In genomic region chr4:40613456-40613855, GRCh38 we compare ENCODE assay signal across 22 cellular contexts. TPM values are rescaled to one million over a fixed set of nuclear protein-coding genes. Genes with fewer than 3 reads are reported as not detected.
DNase-seq lines count a peak whose midpoint lies in the region; ATAC-seq and TF ChIP-seq lines count a peak whose summit lies in the region.
"Had no signal": no experiment of that assay in that cellular context is flagged by ENCODE, and none has a peak within 500 bp of the region (broad histone marks: within the 10 kb centered on the region; RNA-seq: fewer than 3 reads in every experiment).

No MANE protein-coding gene starts in this region.

- POLR2A ChIA-PET in SK-N-SH (lab: Yijun Ruan, JAX), result no interaction called here

- CTCF ChIA-PET in SK-N-SH (lab: Yijun Ruan, JAX), result no interaction called here

- H3F3A ChIP-seq in GM23338 (replicated peaks; ENCODE audit: low read depth) (no peaks in the 10 kb centered on the region; the same call in 1 of the 2 replicates), SK-N-SH (replicated peaks; ENCODE audit: insufficient read depth) (peaks cover 12% of the 10 kb centered on the region)

- peaks cover 31% of the 10 kb centered on the region for H3K4me1 ChIP-seq in GM23338 (ENCODE audit: insufficient read depth)
- no peaks in the 10 kb centered on the region for H3K4me1 ChIP-seq in SK-N-SH (ENCODE audit: control insufficient read depth in 1 of 2, insufficient read depth in 2 of 2, low read depth in 1 of 2, low read length in 1 of 2)
- no peaks in the 10 kb centered on the region for H3K4me1 ChIP-seq in tibial artery
- H3K4me1 ChIP-seq: ascending aorta had no signal

- H3K4me3 ChIP-seq in GM23338, result no peak overlapping the region
- H3K4me3 ChIP-seq in SK-N-SH (ENCODE audit: low read depth in 2 of 2, low read length in 1 of 2), result no peak overlapping the region
- no peak overlapping the region for H3K4me3 ChIP-seq in fibroblast of the aortic adventitia (ENCODE audit: low read depth, low read length)
- H3K4me3 ChIP-seq in tibial artery, result no peak overlapping the region
- no peak overlapping the region for H3K4me3 ChIP-seq in MG63
- H3K4me3 ChIP-seq: ascending aorta, suprapubic skin had no signal

- peaks cover 27% of the 10 kb centered on the region; the same call in 2 of the 3 replicates for H3K36me3 Mint-ChIP-seq in GM23338 (ENCODE audit: low read depth)
- peaks cover 17% of the 10 kb centered on the region for H3K36me3 Mint-ChIP-seq in type B pancreatic cell
- H3K36me3 Mint-ChIP-seq: activated naive CD4-positive, alpha-beta T cell treated with anti-CD3 and anti-CD28 coated beads, Interleukin-2, amount 50 U/mL, for 24 hours had no signal

- H4K20me1 ChIP-seq in GM23338 (replicated peaks; ENCODE audit: insufficient read depth), result peaks cover 9% of the 10 kb centered on the region; the same call in 1 of the 2 replicates
- H4K20me1 ChIP-seq in SK-N-SH (ENCODE audit: insufficient read depth), result no peaks in the 10 kb centered on the region

- no peak overlapping the region for H2AFZ ChIP-seq in GM23338
- H2AFZ ChIP-seq in SK-N-SH (ENCODE audit: low read depth), result no peak overlapping the region

- no peak for TF ChIP-seq RAD21 in SK-N-SH (IDR thresholded peaks at IDR 0.05; ENCODE audit: low read length)

- no peak overlapping the region for H3K4me3 Mint-ChIP-seq in GM23338
- no peak overlapping the region for H3K4me3 Mint-ChIP-seq in type B pancreatic cell
- H3K4me3 Mint-ChIP-seq: activated T-helper 1 cell treated with anti-CD3 and anti-CD28 coated beads, Interleukin-12 subunit alpha, Interleukin-12 subunit beta, Interleukin-2, Interleukin-4 antibody, amounts not matched to agents 30 ng/mL and 10 ng/mL and 1 ng/mL, durations not matched to agents 14 hours and 24 hours and 36 hours; effector memory CD8-positive, alpha-beta T cell; stimulated activated memory B cell treated with anti-CD40 and anti-IgM and Interleukin-4, amounts not matched to agents 10 μg/mL and 1 μg/mL and 100 μg/mL, for 72 hours had no signal

- H3K27ac ChIP-seq in GM23338 (ENCODE audit: low read depth) (no peak overlapping the region), SK-N-SH (ENCODE audit: low read depth in 2 of 2, low read length in 1 of 2) (no peak overlapping the region), tibial artery (no peak overlapping the region)
- H3K27ac ChIP-seq: ascending aorta, RWPE1, suprapubic skin had no signal

- ATAC-seq in GM23338 (no peak), HG03442 (IDR thresholded peaks at IDR 0.05; ENCODE audit: unreplicated experiment) (no peak)
- ATAC-seq: effector memory CD8-positive, alpha-beta T cell; stimulated activated memory B cell treated with anti-CD40 and anti-IgM and Interleukin-4, amounts not matched to agents 10 μg/mL and 1 μg/mL and 100 μg/mL, for 72 hours had no signal

- H3K9me2 ChIP-seq in GM23338 (ENCODE audit: insufficient read depth) (no peaks in the 10 kb centered on the region), SK-N-SH (no peaks in the 10 kb centered on the region)

- peaks cover 36% of the 10 kb centered on the region for H3K4me1 Mint-ChIP-seq in GM23338
- peaks cover 8% of the 10 kb centered on the region for H3K4me1 Mint-ChIP-seq in type B pancreatic cell (ENCODE audit: unreplicated experiment)

- TF ChIP-seq EP300 in SK-N-SH (IDR thresholded peaks at IDR 0.05; ENCODE audit: borderline replicate concordance in 1 of 2, low read depth in 1 of 2, low read length in 1 of 2), result no peak

- DNase-seq in GM23338 (ENCODE audit: low spot score), result no peak
- no peak for DNase-seq in SK-N-SH
- peak; percentile 40 for DNase-seq in fibroblast of the aortic adventitia (ENCODE audit: low read depth)
- DNase-seq in type B pancreatic cell (ENCODE audit: extremely low spot score, unreplicated experiment), result no peak
- no peak for DNase-seq in tibial artery
- DNase-seq in MG63, result no peak
- DNase-seq: activated CD4-positive, alpha-beta T cell treated with anti-CD3 and anti-CD28 coated beads for 48 hours; BE2C; COR-L47; DMS79 treated with DMSO at 0.1 percent for 48 hours; effector memory CD8-positive, alpha-beta T cell; NCI-H1436 treated with DMSO at 0.1 percent for 48 hours; NCI-H524 treated with DMSO at 0.1 percent for 48 hours; small intestine had no signal

- H3K27me3 Mint-ChIP-seq in GM23338 (ENCODE audit: insufficient read depth, low read depth, poor library complexity) (peaks cover 2% of the 10 kb centered on the region), type B pancreatic cell (no peaks in the 10 kb centered on the region)
- H3K27me3 Mint-ChIP-seq: activated naive CD4-positive, alpha-beta T cell treated with anti-CD3 and anti-CD28 coated beads, Interleukin-2, amount 50 U/mL, for 24 hours; stimulated activated memory B cell treated with anti-CD40 and anti-IgM and Interleukin-4, amounts not matched to agents 10 μg/mL and 1 μg/mL and 100 μg/mL, for 72 hours had no signal

- H3K36me3 ChIP-seq in GM23338 (ENCODE audit: insufficient read depth) (no peaks in the 10 kb centered on the region; the same call in none of the 2 replicates), SK-N-SH (replicated peaks in 1 of 2; ENCODE audit: control insufficient read depth in 1 of 2, insufficient read depth in 2 of 2, low read length in 1 of 2) (no peaks in the 10 kb centered on the region), tibial artery (no peaks in the 10 kb centered on the region), MG63 (no peaks in the 10 kb centered on the region)
- H3K36me3 ChIP-seq: ascending aorta, BE2C, suprapubic skin had no signal

- H3K27me3 ChIP-seq in GM23338 (ENCODE audit: insufficient read depth) (no peaks in the 10 kb centered on the region), SK-N-SH (ENCODE audit: insufficient read depth) (no peaks in the 10 kb centered on the region), tibial artery (no peaks in the 10 kb centered on the region), MG63 (no peaks in the 10 kb centered on the region)
- H3K27me3 ChIP-seq: ascending aorta, BE2C, suprapubic skin had no signal

- H3K9me3 ChIP-seq in SK-N-SH, result no peaks in the 10 kb centered on the region
- H3K9me3 ChIP-seq in tibial artery, result no peaks in the 10 kb centered on the region
- H3K9me3 ChIP-seq in MG63, result no peaks in the 10 kb centered on the region
- H3K9me3 ChIP-seq: ascending aorta, BE2C, suprapubic skin had no signal

- 79% methylated on average over 1 of the region's 1 CpG for WGBS in SK-N-SH (ENCODE audit: low lambda C conversion rate)

- intact Hi-C loops in tibial artery (cut with DNase I; ENCODE audit: low total_unique reads), result no loop called here

- H3K4me2 ChIP-seq in GM23338 (no peak overlapping the region), SK-N-SH (no peak overlapping the region)

- H3K9ac ChIP-seq in SK-N-SH, result no peak overlapping the region

- TF ChIP-seq CTCF in GM23338 (conservative IDR thresholded peaks at IDR 0.05; ENCODE audit: low read depth in 2 of 2), result no peak
- no peak for TF ChIP-seq CTCF in SK-N-SH (IDR thresholded peaks at IDR 0.05)
- TF ChIP-seq CTCF in fibroblast of the aortic adventitia (IDR thresholded peaks at IDR 0.05; ENCODE audit: insufficient read depth, low read length), result no peak
- no peak for TF ChIP-seq CTCF in type B pancreatic cell (conservative IDR thresholded peaks at IDR 0.05)
- no peak for TF ChIP-seq CTCF in tibial artery (IDR thresholded peaks at IDR 0.05)

- H3K79me2 ChIP-seq in GM23338 (replicated peaks; ENCODE audit: insufficient read depth) (peaks cover 100% of the 10 kb centered on the region), SK-N-SH (ENCODE audit: insufficient read depth) (no peaks in the 10 kb centered on the region)

- H3K9me3 Mint-ChIP-seq in GM23338, result no peaks in the 10 kb centered on the region
- peaks cover 7% of the 10 kb centered on the region for H3K9me3 Mint-ChIP-seq in type B pancreatic cell
- H3K9me3 Mint-ChIP-seq: activated naive CD4-positive, alpha-beta T cell treated with anti-CD3 and anti-CD28 coated beads, Interleukin-2, amount 50 U/mL, for 24 hours; activated T-helper 1 cell treated with anti-CD3 and anti-CD28 coated beads, Interleukin-12 subunit alpha, Interleukin-12 subunit beta, Interleukin-2, Interleukin-4 antibody, amounts not matched to agents 30 ng/mL and 10 ng/mL and 1 ng/mL, durations not matched to agents 14 hours and 24 hours and 36 hours; effector memory CD8-positive, alpha-beta T cell; stimulated activated memory B cell treated with anti-CD40 and anti-IgM and Interleukin-4, amounts not matched to agents 10 μg/mL and 1 μg/mL and 100 μg/mL, for 72 hours had no signal

- H3K27ac Mint-ChIP-seq in GM23338 (0 out of 2 replicates have a peak overlapping the region, but pooled peaks have one; percentile 16), type B pancreatic cell (peak overlapping the region; percentile 36)
- H3K27ac Mint-ChIP-seq: activated naive CD4-positive, alpha-beta T cell treated with anti-CD3 and anti-CD28 coated beads, Interleukin-2, amount 50 U/mL, for 24 hours; activated T-helper 1 cell treated with anti-CD3 and anti-CD28 coated beads, Interleukin-12 subunit alpha, Interleukin-12 subunit beta, Interleukin-2, Interleukin-4 antibody, amounts not matched to agents 30 ng/mL and 10 ng/mL and 1 ng/mL, durations not matched to agents 14 hours and 24 hours and 36 hours; effector memory CD8-positive, alpha-beta T cell; stimulated activated memory B cell treated with anti-CD40 and anti-IgM and Interleukin-4, amounts not matched to agents 10 μg/mL and 1 μg/mL and 100 μg/mL, for 72 hours had no signal

TF ChIP-seq in GM23338, 12 proteins besides CTCF, POLR2A, EP300 and RAD21:
- TF ChIP-seq EZH2 (IDR thresholded peaks at IDR 0.05; ENCODE audit: low read depth, unreplicated experiment), result no peak
- TF ChIP-seq ZNF114 (CRISPR knock-in tag; IDR thresholded peaks at IDR 0.05), result no peak

TF ChIP-seq in SK-N-SH, 30 proteins besides CTCF, POLR2A, EP300 and RAD21 (continues in another document):
- TF ChIP-seq ELF1 (IDR thresholded peaks at IDR 0.05) (no peak), POLR2AphosphoS5 (IDR thresholded peaks at IDR 0.05; ENCODE audit: low read depth, low read length) (no peak), FOSL2 (IDR thresholded peaks at IDR 0.05; ENCODE audit: borderline replicate concordance, low read depth) (0 out of 2 replicates have a peak, but pooled peaks have one; percentile 31), MXI1 (IDR thresholded peaks at IDR 0.05; ENCODE audit: low read depth, low read length) (no peak)

RNA-seq across cellular contexts. Expression of gene RBM47, which starts 16.2 kb away (rescaled TPM):
- 125 and 139 TPM in 2 replicates for total RNA-seq in GM23338 (2014; rRNA removed; shearing (Covaris generic))
- 31.8 and 35.6 TPM in 2 replicates for polyA plus RNA-seq in GM23338 (2016; fragmentation: Nextera tagmentation; extraction: Ambion mirVana)
- 4.7 and 6.8 TPM in 2 replicates for polyA plus RNA-seq in SK-N-SH (2012; rRNA removed)
- polyA plus RNA-seq in SK-N-SH (2012; cell fraction: cytosol; rRNA removed), result 3.9 and 4.6 TPM in 2 replicates
- 4.1 and 7.9 TPM in 2 replicates for polyA plus RNA-seq in SK-N-SH (2012; cell fraction: nucleus; rRNA removed)
- 0.72 and 8.3 TPM in 2 replicates for total RNA-seq in fibroblast of the aortic adventitia (ENCODE audit: low replicate concordance)
- 53.5 and 97.1 TPM in 2 replicates for total RNA-seq in type B pancreatic cell (ENCODE audit: low replicate concordance)
- 0.66 TPM in 1 of 2 replicates, not detected in the other for total RNA-seq in MG63 (2014; rRNA removed; shearing (Covaris generic); ENCODE audit: low replicate concordance)
- total RNA-seq: myocyte had no signal
